ENCODE assay signal across 1 cellular context in the genomic region with DNA sequence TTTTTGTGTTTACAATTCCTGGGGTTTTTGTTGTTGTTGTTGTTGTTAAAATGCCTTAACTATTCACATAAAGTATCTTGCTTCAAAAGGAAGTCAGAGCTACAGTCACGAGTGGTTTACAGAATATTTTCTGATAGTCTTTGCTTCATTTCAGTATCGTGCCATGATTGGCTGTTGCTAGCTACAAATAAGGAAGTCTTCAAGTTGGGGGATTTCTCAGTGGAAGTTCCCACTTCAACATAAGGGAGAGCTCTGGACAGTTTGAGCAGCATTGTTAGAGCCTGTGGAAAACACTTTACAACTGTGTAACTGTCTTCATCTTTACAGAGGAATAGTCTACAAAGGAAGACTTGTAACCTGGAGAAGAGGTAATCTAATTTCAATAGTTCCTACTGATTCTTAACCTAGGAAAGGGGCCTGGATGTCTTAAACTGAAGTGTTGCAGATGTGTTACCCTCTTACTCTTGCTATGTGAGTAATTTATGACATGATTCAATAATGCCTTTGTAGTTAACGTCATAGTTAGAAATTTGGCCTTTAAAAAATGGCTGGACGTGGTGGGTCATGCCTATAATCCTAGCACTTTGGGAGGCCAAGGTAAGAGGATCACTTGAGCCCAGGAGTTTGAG.
TF ChIP-seq lines count a peak whose summit lies in the region.

No MANE protein-coding gene starts in this region.

TF ChIP-seq in H1, 55 proteins besides CTCF, POLR2A, EP300 and RAD21:
- TF ChIP-seq SIRT6 (IDR thresholded peaks at IDR 0.05; ENCODE audit: low read length): no peak
- no peak for TF ChIP-seq NRF1 (IDR thresholded peaks at IDR 0.05; ENCODE audit: low read depth, low read length)
- no peak for TF ChIP-seq BRCA1 (IDR thresholded peaks at IDR 0.05; ENCODE audit: low read depth, low read length)
- no peak for TF ChIP-seq CEBPB (IDR thresholded peaks at IDR 0.05; ENCODE audit: low read depth, low read length)
- TF ChIP-seq, protein P1, sequence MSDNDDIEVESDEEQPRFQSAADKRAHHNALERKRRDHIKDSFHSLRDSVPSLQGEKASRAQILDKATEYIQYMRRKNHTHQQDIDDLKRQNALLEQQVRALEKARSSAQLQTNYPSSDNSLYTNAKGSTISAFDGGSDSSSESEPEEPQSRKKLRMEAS (IDR thresholded peaks at IDR 0.05): no peak
- TF ChIP-seq CREB1 (IDR thresholded peaks at IDR 0.05): no peak
- TF ChIP-seq RFX5 (IDR thresholded peaks at IDR 0.05; ENCODE audit: borderline replicate concordance, low read depth, low read length): no peak
- no peak for TF ChIP-seq CTBP2 (IDR thresholded peaks at IDR 0.05; ENCODE audit: borderline replicate concordance, insufficient read depth, insufficient read length, low read length)
- no peak for TF ChIP-seq BACH1 (IDR thresholded peaks at IDR 0.05; ENCODE audit: low read length)
